ENCODE assay signal across 12 cellular contexts in the genomic region with DNA sequence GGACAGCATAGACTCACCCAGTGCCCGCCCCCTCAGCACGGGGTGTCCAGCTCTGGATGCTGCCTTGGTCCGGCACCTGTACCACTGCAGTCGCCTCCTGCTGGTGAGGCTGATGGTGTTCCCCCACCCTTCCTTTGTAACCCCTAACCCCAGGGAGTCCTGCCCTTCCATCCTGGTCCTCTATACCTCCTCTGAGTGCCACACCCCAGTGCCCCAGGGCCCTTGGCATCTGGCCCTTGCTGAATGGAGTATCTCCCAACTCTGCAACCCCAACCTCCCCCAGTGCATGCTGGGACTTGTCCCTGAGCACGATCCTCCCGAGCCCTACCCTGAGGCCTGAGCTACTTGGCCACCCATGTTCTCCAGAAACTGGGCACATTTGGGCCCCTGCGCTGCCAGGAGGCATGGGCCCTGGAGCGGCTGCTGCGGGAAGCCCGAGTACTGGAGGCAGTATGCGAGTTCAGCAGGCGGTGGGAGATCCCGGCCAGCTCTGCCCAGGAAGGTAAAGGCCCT. TPM values are rescaled to one million over a fixed set of nuclear protein-coding genes. Genes with fewer than 3 reads are reported as not detected.
DNase-seq lines count a peak whose midpoint lies in the region; ATAC-seq and TF ChIP-seq lines count a peak whose summit lies in the region.
"Had no signal": no experiment of that assay in that cellular context is flagged by ENCODE, and none has a peak within 500 bp of the region (broad histone marks: within the 10 kb centered on the region; RNA-seq: fewer than 3 reads in every experiment).

No MANE protein-coding gene starts in this region.

- H4K20me1 ChIP-seq in SK-N-SH (ENCODE audit: insufficient read depth): peaks cover 38% of the 10 kb centered on the region

- no peak overlapping the region for H3K9ac ChIP-seq in SK-N-SH

- CTCF ChIA-PET in SK-N-SH (lab: Yijun Ruan, JAX): interaction anchor here (0.9 to 15.5 kb wide), 11 partner anchors 8 to 124 kb away, joined by 3 to 263 read pairs (median 8); a partner anchor contains a TSS

- no peak overlapping the region for H3K4me3 ChIP-seq in SK-N-SH (ENCODE audit: low read depth in 2 of 2, low read length in 1 of 2)
- H3K4me3 ChIP-seq: tibial nerve had no signal

- H3K36me3 Mint-ChIP-seq in HFFc6 (ENCODE audit: low read depth) (peaks cover 20% of the 10 kb centered on the region), neural crest cell (ENCODE audit: low read depth) (peaks cover 10% of the 10 kb centered on the region), nephron progenitor cell (ENCODE audit: low read depth) (peaks cover 26% of the 10 kb centered on the region)

- no peak for TF ChIP-seq EP300 in SK-N-SH (IDR thresholded peaks at IDR 0.05; ENCODE audit: borderline replicate concordance in 1 of 2, low read depth in 1 of 2, low read length in 1 of 2)

- peaks cover 9% of the 10 kb centered on the region for H3F3A ChIP-seq in SK-N-SH (replicated peaks; ENCODE audit: insufficient read depth)

- peak; percentile 25; the same call in 1 of the 2 replicates for TF ChIP-seq CTCF in SK-N-SH (IDR thresholded peaks at IDR 0.05)
- TF ChIP-seq CTCF in HFFc6 (IDR thresholded peaks at IDR 0.05): peak; percentile 59
- TF ChIP-seq CTCF in neural crest cell (conservative IDR thresholded peaks at IDR 0.05): no peak
- TF ChIP-seq CTCF in nephron progenitor cell (IDR thresholded peaks at IDR 0.05): no peak

- H3K27ac Mint-ChIP-seq in HFFc6 (no peak overlapping the region), neural crest cell (ENCODE audit: unreplicated experiment) (no peak overlapping the region), nephron progenitor cell (no peak overlapping the region)

- POLR2A ChIA-PET in SK-N-SH (lab: Yijun Ruan, JAX): no interaction called here

- ATAC-seq in SK-N-SH treated with all-trans-retinoic acid at 6 μM for 48 hours: no peak

- H3K27ac ChIP-seq in SK-N-SH (ENCODE audit: low read depth in 2 of 2, low read length in 1 of 2) (no peak overlapping the region), cingulate gyrus (ENCODE audit: low read depth, low read length) (peak overlapping the region; percentile 29)

- peaks cover 12% of the 10 kb centered on the region; the same call in 1 of the 2 replicates for H3K79me2 ChIP-seq in SK-N-SH (ENCODE audit: insufficient read depth)

- no peak overlapping the region for H3K4me2 ChIP-seq in SK-N-SH

- no peaks in the 10 kb centered on the region for H3K9me3 ChIP-seq in SK-N-SH
- H3K9me3 ChIP-seq: tibial nerve had no signal

- peaks cover 31% of the 10 kb centered on the region for H3K4me1 Mint-ChIP-seq in HFFc6 (ENCODE audit: low read depth)
- H3K4me1 Mint-ChIP-seq in neural crest cell: peaks cover 6% of the 10 kb centered on the region
- H3K4me1 Mint-ChIP-seq in nephron progenitor cell: peaks cover 11% of the 10 kb centered on the region

- WGBS in SK-N-SH (ENCODE audit: low lambda C conversion rate): 80% methylated on average over 8 of the region's 13 CpGs

- no peak overlapping the region for H3K4me3 Mint-ChIP-seq in HFFc6
- H3K4me3 Mint-ChIP-seq in neural crest cell: peak overlapping the region; percentile 61
- no peak overlapping the region for H3K4me3 Mint-ChIP-seq in nephron progenitor cell

- H3K27me3 Mint-ChIP-seq in HFFc6 (ENCODE audit: insufficient read depth) (peaks cover 5% of the 10 kb centered on the region), neural crest cell (ENCODE audit: low read depth) (peaks cover 8% of the 10 kb centered on the region), nephron progenitor cell (ENCODE audit: low read depth, poor library complexity) (peaks cover 18% of the 10 kb centered on the region)

- H3K4me1 ChIP-seq in SK-N-SH (ENCODE audit: control insufficient read depth in 1 of 2, insufficient read depth in 2 of 2, low read depth in 1 of 2, low read length in 1 of 2): no peaks in the 10 kb centered on the region

- H3K36me3 ChIP-seq in SK-N-SH (replicated peaks in 1 of 2; ENCODE audit: control insufficient read depth in 1 of 2, insufficient read depth in 2 of 2, low read length in 1 of 2): peaks cover 34 to 59% of the 10 kb centered on the region in 2 experiments

- no peak for TF ChIP-seq RAD21 in SK-N-SH (IDR thresholded peaks at IDR 0.05; ENCODE audit: low read length)

- H3K9me3 Mint-ChIP-seq in HFFc6 (no peaks in the 10 kb centered on the region), neural crest cell (no peaks in the 10 kb centered on the region), nephron progenitor cell (no peaks in the 10 kb centered on the region)

- H2AFZ ChIP-seq in SK-N-SH (ENCODE audit: low read depth): no peak overlapping the region

- H3K9me2 ChIP-seq in SK-N-SH: no peaks in the 10 kb centered on the region

- DNase-seq in SK-N-SH: peak; percentile 37
- DNase-seq in HFFc6: no peak
- no peak for DNase-seq in neural crest cell (ENCODE audit: low read depth, low spot score)
- no peak for DNase-seq in activated effector memory CD4-positive, alpha-beta T cell treated with Interleukin-2 at 50 U/mL for 16 hours
- no peak for DNase-seq in nephron progenitor cell
- no peak for DNase-seq in NCI-H1930 (lab: John Stamatoyannopoulos, UW)
- DNase-seq: EL, NCI-H1092 treated with DMSO at 0.1 percent for 48 hours, NCI-H526 treated with DMSO at 0.1 percent for 48 hours had no signal

- no peaks in the 10 kb centered on the region for H3K27me3 ChIP-seq in SK-N-SH (ENCODE audit: insufficient read depth)
- H3K27me3 ChIP-seq: tibial nerve had no signal

TF ChIP-seq in SK-N-SH, 30 proteins besides CTCF, POLR2A, EP300 and RAD21 (continues in another document):
- TF ChIP-seq, protein P1, sequence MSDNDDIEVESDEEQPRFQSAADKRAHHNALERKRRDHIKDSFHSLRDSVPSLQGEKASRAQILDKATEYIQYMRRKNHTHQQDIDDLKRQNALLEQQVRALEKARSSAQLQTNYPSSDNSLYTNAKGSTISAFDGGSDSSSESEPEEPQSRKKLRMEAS (IDR thresholded peaks at IDR 0.05; ENCODE audit: low read depth): no peak
- TF ChIP-seq RXRA (IDR thresholded peaks at IDR 0.05; ENCODE audit: borderline replicate concordance, low read depth) (no peak), NRF1 (IDR thresholded peaks at IDR 0.05; ENCODE audit: low read depth, low read length) (no peak), GATA2 (CRISPR knock-in tag; IDR thresholded peaks at IDR 0.05) (no peak), MXI1 (IDR thresholded peaks at IDR 0.05; ENCODE audit: low read depth, low read length) (no peak), FOXM1 (IDR thresholded peaks at IDR 0.05; ENCODE audit: low read depth) (no peak), YY1 (IDR thresholded peaks at IDR 0.05; ENCODE audit: low read depth) (no peak), ELF1 (IDR thresholded peaks at IDR 0.05) (no peak), CHD2 (IDR thresholded peaks at IDR 0.05; ENCODE audit: low read length, partially characterized antibody) (no peak)
- TF ChIP-seq, protein P2, sequence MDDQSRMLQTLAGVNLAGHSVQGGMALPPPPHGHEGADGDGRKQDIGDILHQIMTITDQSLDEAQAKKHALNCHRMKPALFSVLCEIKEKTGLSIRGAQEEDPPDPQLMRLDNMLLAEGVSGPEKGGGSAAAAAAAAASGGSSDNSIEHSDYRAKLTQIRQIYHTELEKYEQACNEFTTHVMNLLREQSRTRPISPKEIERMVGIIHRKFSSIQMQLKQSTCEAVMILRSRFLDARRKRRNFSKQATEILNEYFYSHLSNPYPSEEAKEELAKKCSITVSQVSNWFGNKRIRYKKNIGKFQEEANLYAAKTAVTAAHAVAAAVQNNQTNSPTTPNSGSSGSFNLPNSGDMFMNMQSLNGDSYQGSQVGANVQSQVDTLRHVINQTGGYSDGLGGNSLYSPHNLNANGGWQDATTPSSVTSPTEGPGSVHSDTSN (IDR thresholded peaks at IDR 0.05): no peak

TF ChIP-seq in SK-N-SH treated with all-trans-retinoic acid at 6 μM for 48 hours, 23 proteins besides CTCF, POLR2A, EP300 and RAD21 (continues in another document):
- TF ChIP-seq ZFP30 (CRISPR knock-in tag; IDR thresholded peaks at IDR 0.05): no peak
- TF ChIP-seq ARNTL (CRISPR knock-in tag; IDR thresholded peaks at IDR 0.05; ENCODE audit: borderline replicate concordance, low read depth): no peak
- no peak for TF ChIP-seq ZFP3 (CRISPR knock-in tag; IDR thresholded peaks at IDR 0.05)
- TF ChIP-seq, protein P3, sequence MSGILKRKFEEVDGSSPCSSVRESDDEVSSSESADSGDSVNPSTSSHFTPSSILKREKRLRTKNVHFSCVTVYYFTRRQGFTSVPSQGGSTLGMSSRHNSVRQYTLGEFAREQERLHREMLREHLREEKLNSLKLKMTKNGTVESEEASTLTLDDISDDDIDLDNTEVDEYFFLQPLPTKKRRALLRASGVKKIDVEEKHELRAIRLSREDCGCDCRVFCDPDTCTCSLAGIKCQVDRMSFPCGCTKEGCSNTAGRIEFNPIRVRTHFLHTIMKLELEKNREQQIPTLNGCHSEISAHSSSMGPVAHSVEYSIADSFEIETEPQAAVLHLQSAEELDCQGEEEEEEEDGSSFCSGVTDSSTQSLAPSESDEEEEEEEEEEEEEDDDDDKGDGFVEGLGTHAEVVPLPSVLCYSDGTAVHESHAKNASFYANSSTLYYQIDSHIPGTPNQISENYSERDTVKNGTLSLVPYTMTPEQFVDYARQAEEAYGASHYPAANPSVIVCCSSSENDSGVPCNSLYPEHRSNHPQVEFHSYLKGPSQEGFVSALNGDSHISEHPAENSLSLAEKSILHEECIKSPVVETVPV (CRISPR knock-in tag; IDR thresholded peaks at IDR 0.05): no peak
- no peak for TF ChIP-seq ISL1 (CRISPR knock-in tag; IDR thresholded peaks at IDR 0.05)
- TF ChIP-seq, protein P4, sequence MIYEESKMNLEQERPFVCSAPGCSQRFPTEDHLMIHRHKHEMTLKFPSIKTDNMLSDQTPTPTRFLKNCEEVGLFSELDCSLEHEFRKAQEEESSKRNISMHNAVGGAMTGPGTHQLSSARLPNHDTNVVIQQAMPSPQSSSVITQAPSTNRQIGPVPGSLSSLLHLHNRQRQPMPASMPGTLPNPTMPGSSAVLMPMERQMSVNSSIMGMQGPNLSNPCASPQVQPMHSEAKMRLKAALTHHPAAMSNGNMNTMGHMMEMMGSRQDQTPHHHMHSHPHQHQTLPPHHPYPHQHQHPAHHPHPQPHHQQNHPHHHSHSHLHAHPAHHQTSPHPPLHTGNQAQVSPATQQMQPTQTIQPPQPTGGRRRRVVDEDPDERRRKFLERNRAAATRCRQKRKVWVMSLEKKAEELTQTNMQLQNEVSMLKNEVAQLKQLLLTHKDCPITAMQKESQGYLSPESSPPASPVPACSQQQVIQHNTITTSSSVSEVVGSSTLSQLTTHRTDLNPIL (CRISPR knock-in tag; IDR thresholded peaks at IDR 0.05; ENCODE audit: low read depth): no peak

RNA-seq across cellular contexts. Expression of a gene that starts 15.8 kb away (rescaled TPM):
- polyA plus RNA-seq in SK-N-SH (2012; rRNA removed): 12.1 and 24.7 TPM in 2 replicates
- polyA plus RNA-seq in SK-N-SH (2012; cell fraction: cytosol; rRNA removed): 16.7 and 23.3 TPM in 2 replicates
- 80.4 and 105 TPM in 2 replicates for polyA plus RNA-seq in SK-N-SH (2012; cell fraction: nucleus; rRNA removed)
- 100 to 1,000 TPM in 1 of 6 experiments, 10 to 100 TPM in 5; 72.2 to 101 (median 82.9) TPM for total RNA-seq in HFFc6 (2021; fragmentation: NEBNext Ultra II Directional; extraction: Animal tissue kit (Norgen Biotek cat#: 25700))
- 60.6 and 65.7 TPM in 2 replicates for total RNA-seq in neural crest cell

RNA-seq across cellular contexts. Expression of a gene that starts 17.9 kb away (rescaled TPM):
- 18.8 and 19.6 TPM in 2 replicates for polyA plus RNA-seq in SK-N-SH (2012; rRNA removed)
- 20.3 and 22.0 TPM in 2 replicates for polyA plus RNA-seq in SK-N-SH (2012; cell fraction: cytosol; rRNA removed)
- 17.4 and 24.1 TPM in 2 replicates for polyA plus RNA-seq in SK-N-SH (2012; cell fraction: nucleus; rRNA removed)
- 10 to 100 TPM; 22.6 to 31.1 (median 29.4) TPM for total RNA-seq in HFFc6 (2021; fragmentation: NEBNext Ultra II Directional; extraction: Animal tissue kit (Norgen Biotek cat#: 25700))
- total RNA-seq in neural crest cell: 78.8 and 79.8 TPM in 2 replicates

Comparison
In these comparisons a context has a peak if more than half of its experiments do, and no peak if none do; other contexts are left out.
1. CTCF ChIP-seq: peak in SK-N-SH (single experiment) and HFFc6 (single experiment); none in neural crest cell (single experiment) and nephron progenitor cell (single experiment).